In the genomic region with DNA sequence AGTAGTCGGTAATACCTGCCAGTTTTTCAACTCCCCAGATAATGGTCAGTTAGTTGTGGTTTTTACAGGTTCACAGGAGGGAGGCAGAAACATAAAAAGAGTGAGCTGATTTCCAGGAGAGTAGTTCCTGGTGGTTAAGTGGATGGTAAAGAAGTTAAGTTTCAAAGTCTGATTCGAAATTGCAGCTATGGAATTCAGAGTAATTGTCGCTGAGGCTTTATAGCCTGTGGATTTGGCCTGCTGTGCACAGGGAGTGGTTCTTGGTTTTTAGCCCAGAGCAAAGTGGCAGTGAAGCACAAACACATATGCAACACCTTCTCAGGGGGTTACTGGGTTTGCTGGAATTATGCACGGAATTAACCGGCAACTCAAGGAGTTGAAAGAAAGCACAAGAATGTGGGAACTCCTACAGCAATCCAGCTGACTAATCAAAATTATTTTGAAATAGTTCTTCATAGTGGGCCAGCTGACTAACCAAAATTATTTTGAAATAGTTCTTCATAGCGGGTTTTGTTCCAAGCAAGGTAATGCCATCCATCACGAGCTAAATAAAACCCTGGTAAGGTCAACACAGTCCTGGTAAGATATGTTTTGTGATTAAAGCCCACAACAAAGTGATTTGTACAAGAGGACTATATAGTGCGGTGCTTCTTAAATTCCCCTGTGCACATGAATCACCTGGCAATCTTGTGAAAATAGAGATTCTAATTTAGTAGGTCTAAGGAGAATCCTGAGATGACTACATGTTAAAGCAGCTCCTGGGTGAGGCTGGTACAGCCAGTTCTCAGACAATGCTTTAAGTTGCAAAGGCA, we compare ENCODE assay signal across 10 cellular contexts.
DNase-seq lines count a peak whose midpoint lies in the region; TF ChIP-seq lines count a peak whose summit lies in the region.
"Had no signal": no experiment of that assay in that cellular context is flagged by ENCODE, and none has a peak within 500 bp of the region (broad histone marks: within the 10 kb centered on the region; RNA-seq: fewer than 3 reads in every experiment).

No MANE protein-coding gene starts in this region.

- H2BK12ac ChIP-seq in neuronal stem cell (ENCODE audit: low read length) = no peak overlapping the region

- H3K27ac ChIP-seq in mesendoderm (ENCODE audit: low read depth, low read length) (no peak overlapping the region), neuronal stem cell (replicated peaks; ENCODE audit: low read length) (no peak overlapping the region)
- H3K27ac ChIP-seq in effector memory CD4-positive, alpha-beta T cell (ENCODE audit: insufficient read depth, low read length, poor library complexity, severe bottlenecking) = no peak overlapping the region

- H3K23ac ChIP-seq in mesendoderm (ENCODE audit: low read length) = no peak overlapping the region
- no peak overlapping the region for H3K23ac ChIP-seq in neuronal stem cell (ENCODE audit: low read depth, low read length, poor library complexity)

- H4K5ac ChIP-seq in mesendoderm (ENCODE audit: low read length) = no peak overlapping the region

- WGBS in mesendoderm (ENCODE audit: extremely low coverage, insufficient coverage, low lambda C conversion rate) = no CpG with 5 or more reads among the region's 8 CpGs
- WGBS in neuronal stem cell (ENCODE audit: extremely low coverage in 2 of 2, insufficient read length in 2 of 2, insufficient replicate concordance in 1 of 2), 2 donors = no CpG with 5 or more reads among the region's 8 CpGs

- no peaks in the 10 kb centered on the region for H3K9me3 ChIP-seq in effector memory CD4-positive, alpha-beta T cell (ENCODE audit: control insufficient read depth, low read length)
- H3K9me3 ChIP-seq in neuronal stem cell (replicated peaks in 1 of 2; ENCODE audit: control insufficient read depth in 2 of 2, insufficient read depth in 1 of 2, low read depth in 1 of 2, low read length in 2 of 2) = no peaks in the 10 kb centered on the region

- H3K4ac ChIP-seq in mesendoderm (ENCODE audit: low read depth, low read length) (no peak overlapping the region), neuronal stem cell (ENCODE audit: low read length) (no peak overlapping the region)

- H3K4me3 ChIP-seq in epithelial cell of esophagus (ENCODE audit: low read length) = no peak overlapping the region
- no peak overlapping the region for H3K4me3 ChIP-seq in mesendoderm (ENCODE audit: low read length)
- no peak overlapping the region for H3K4me3 ChIP-seq in effector memory CD4-positive, alpha-beta T cell (ENCODE audit: insufficient read depth, low read depth, low read length, poor library complexity, severe bottlenecking)
- H3K4me3 ChIP-seq in neuronal stem cell (ENCODE audit: low read length in 2 of 2) = no peak overlapping the region

- H3K79me2 ChIP-seq in mesendoderm (ENCODE audit: control insufficient read depth, insufficient read depth, low read length) = no peaks in the 10 kb centered on the region

- H3K9ac ChIP-seq in mesendoderm (ENCODE audit: low read length) (no peak overlapping the region), neuronal stem cell (ENCODE audit: low read depth, low read length, poor library complexity) (no peak overlapping the region)

- no peaks in the 10 kb centered on the region for H3K79me1 ChIP-seq in mesendoderm (ENCODE audit: low read length)
- H3K79me1 ChIP-seq in neuronal stem cell (ENCODE audit: low read depth, low read length) = no peaks in the 10 kb centered on the region

- H4K8ac ChIP-seq in mesendoderm (ENCODE audit: low read depth, low read length) (no peak overlapping the region), neuronal stem cell (ENCODE audit: low read depth, low read length) (no peak overlapping the region)

- H4K91ac ChIP-seq in neuronal stem cell (ENCODE audit: low read depth, low read length, poor library complexity) = no peak overlapping the region

- DNase-seq in A172 (ENCODE audit: low spot score) (peak; percentile 56), LoVo (ENCODE audit: low spot score) (peak; percentile 76), epithelial cell of esophagus (ENCODE audit: low read depth) (peak; percentile 87), mesendoderm (peak; percentile 39), germinal center (ENCODE audit: low spot score) (no peak), neuronal stem cell (ENCODE audit: low spot score) (no peak)
- DNase-seq in effector memory CD4-positive, alpha-beta T cell = no peak
- DNase-seq in activated CD4-positive, alpha-beta T cell treated with anti-CD3 and anti-CD28 coated beads for 48 hours = no peak
- DNase-seq: GOT3, NCI-H446 treated with DMSO at 0.1 percent for 48 hours had no signal

- H2BK5ac ChIP-seq in mesendoderm (ENCODE audit: low read length) (no peak overlapping the region), neuronal stem cell (ENCODE audit: low read length) (no peak overlapping the region)

- no peak overlapping the region for H2AFZ ChIP-seq in neuronal stem cell (ENCODE audit: low read length)

- H3K27me3 ChIP-seq in mesendoderm (ENCODE audit: insufficient read depth, low read length, poor library complexity) (no peaks in the 10 kb centered on the region), neuronal stem cell (ENCODE audit: control insufficient read depth in 3 of 3, insufficient read depth in 3 of 3, low read depth in 1 of 3, low read length in 3 of 3) (peaks cover 0 to 21% (median 0%) of the 10 kb centered on the region in 3 experiments)
- no peaks in the 10 kb centered on the region for H3K27me3 ChIP-seq in effector memory CD4-positive, alpha-beta T cell (replicated peaks; ENCODE audit: control insufficient read depth, insufficient read depth, low read length, poor library complexity, severe bottlenecking)

- H2BK120ac ChIP-seq in mesendoderm (ENCODE audit: low read depth, low read length) (no peak overlapping the region), neuronal stem cell (ENCODE audit: low read depth, low read length) (no peak overlapping the region)

- H3K4me2 ChIP-seq in mesendoderm (ENCODE audit: low read length) (no peak overlapping the region), neuronal stem cell (ENCODE audit: insufficient read depth, low read length, poor library complexity, severe bottlenecking) (no peak overlapping the region)

- H3K36me3 ChIP-seq in mesendoderm (ENCODE audit: control insufficient read depth, insufficient read depth, low read length) (no peaks in the 10 kb centered on the region), neuronal stem cell (replicated peaks in 1 of 2; ENCODE audit: control insufficient read depth in 2 of 2, insufficient read depth in 2 of 2, low read length in 2 of 2) (no peaks in the 10 kb centered on the region)
- H3K36me3 ChIP-seq in effector memory CD4-positive, alpha-beta T cell (ENCODE audit: control insufficient read depth, insufficient read depth, low read length) = no peaks in the 10 kb centered on the region

- no peak overlapping the region for H3K56ac ChIP-seq in mesendoderm (ENCODE audit: low read length)

- H3K18ac ChIP-seq in mesendoderm (ENCODE audit: low read length) = no peak overlapping the region
- no peak overlapping the region for H3K18ac ChIP-seq in neuronal stem cell (ENCODE audit: low read length)

- no peak for TF ChIP-seq CTCF in epithelial cell of esophagus (IDR thresholded peaks at IDR 0.05; ENCODE audit: insufficient read depth, low read depth, low read length, missing control alignments)

- H3K4me1 ChIP-seq in mesendoderm (ENCODE audit: control insufficient read depth, low read depth, low read length) (no peaks in the 10 kb centered on the region), neuronal stem cell (ENCODE audit: control insufficient read depth in 2 of 2, insufficient read depth in 1 of 2, low read depth in 1 of 2, low read length in 2 of 2) (peaks cover 0 to 2% of the 10 kb centered on the region in 2 donors)
- H3K4me1 ChIP-seq in effector memory CD4-positive, alpha-beta T cell (ENCODE audit: control insufficient read depth, insufficient read depth, low read length, poor library complexity, severe bottlenecking) = no peaks in the 10 kb centered on the region

- no peak overlapping the region for H2BK15ac ChIP-seq in mesendoderm (replicated peaks; ENCODE audit: low read depth)
- no peak overlapping the region for H2BK15ac ChIP-seq in neuronal stem cell (ENCODE audit: low read length)

- H3K14ac ChIP-seq in neuronal stem cell (ENCODE audit: low read length) = no peak overlapping the region

- H2AK5ac ChIP-seq in mesendoderm (ENCODE audit: low read length) (no peak overlapping the region), neuronal stem cell (ENCODE audit: low read depth, low read length) (no peak overlapping the region)

Comparison
In these comparisons a context has a peak if more than half of its experiments do, and no peak if none do; other contexts are left out.
1. DNase-seq: peak in A172 (single experiment), LoVo (single experiment), epithelial cell of esophagus (single experiment) and mesendoderm (single experiment); none in germinal center (single experiment), effector memory CD4-positive, alpha-beta T cell (0 of 3), activated CD4-positive, alpha-beta T cell treated with anti-CD3 and anti-CD28 coated beads for 48 hours (single experiment) and neuronal stem cell (single experiment).